In genomic region chr11:47258317-47258902, GRCh38 we compare ENCODE assay signal across 8 cellular contexts. TPM values are rescaled to one million over a fixed set of nuclear protein-coding genes. Genes with fewer than 3 reads are reported as not detected.
DNase-seq lines count a peak whose midpoint lies in the region; ATAC-seq and TF ChIP-seq lines count a peak whose summit lies in the region.

No MANE protein-coding gene starts in this region.

- no peaks in the 10 kb centered on the region for H3K27me3 ChIP-seq in NT2/D1 (ENCODE audit: insufficient read depth, insufficient read length)
- H3K27me3 ChIP-seq in naive thymus-derived CD4-positive, alpha-beta T cell (ENCODE audit: control insufficient read depth in 2 of 2, insufficient read depth in 2 of 2, low read length in 2 of 2): no peaks in the 10 kb centered on the region

- peaks cover 36% of the 10 kb centered on the region for H3K36me3 ChIP-seq in NT2/D1 (ENCODE audit: insufficient read depth, insufficient read length, low read length)
- no peaks in the 10 kb centered on the region for H3K36me3 ChIP-seq in naive thymus-derived CD4-positive, alpha-beta T cell (ENCODE audit: control insufficient read depth in 2 of 3, insufficient read depth in 3 of 3, low read length in 3 of 3)

- peaks cover 31% of the 10 kb centered on the region for H3K4me1 Mint-ChIP-seq in mesothelial cell of epicardium
- H3K4me1 Mint-ChIP-seq in naive thymus-derived CD4-positive, alpha-beta T cell: peaks cover 11 to 22% (median 18%) of the 10 kb centered on the region in 7 donors

- POLR2A ChIA-PET in naive thymus-derived CD4-positive, alpha-beta T cell (lab: Charles Lee): interaction anchor here (0.6 to 2.8 kb wide), 7 partner anchors 10 to 146 kb away, joined by 3 to 20 read pairs (median 9); partner anchors contain the start of genes ACP2 and DDB2

- intact Hi-C loops in naive thymus-derived CD4-positive, alpha-beta T cell (cut with micrococcal nuclease): no loop called here

- peak overlapping the region; percentile 68 for H3K9ac ChIP-seq in NT2/D1 (ENCODE audit: insufficient read length, low read depth)

- no peaks in the 10 kb centered on the region for H3K9me3 Mint-ChIP-seq in mesothelial cell of epicardium
- H3K9me3 Mint-ChIP-seq in naive thymus-derived CD4-positive, alpha-beta T cell: no peaks in the 10 kb centered on the region

- peaks cover 24% of the 10 kb centered on the region for H3K4me1 ChIP-seq in NT2/D1 (ENCODE audit: insufficient read depth, insufficient read length)
- peaks cover 0 to 11% of the 10 kb centered on the region in 2 donors for H3K4me1 ChIP-seq in naive thymus-derived CD4-positive, alpha-beta T cell (ENCODE audit: control insufficient read depth in 2 of 2, insufficient read depth in 2 of 2, low read length in 2 of 2)

- CTCF ChIA-PET in naive thymus-derived CD4-positive, alpha-beta T cell (lab: Charles Lee): interaction anchor here (1.0 to 2.0 kb wide), 5 partner anchors 10 to 80 kb away, joined by 3 to 15 read pairs (median 10); partner anchors contain the start of genes ACP2 and DDB2

- DNase-seq in NT2/D1 (ENCODE audit: low read depth, low spot score) (no peak), coronary artery (ENCODE audit: low spot score) (no peak), mesothelial cell of epicardium (ENCODE audit: low spot score in 2 of 2, unreplicated experiment in 2 of 2) (no peak), NCI-H2196 (lab: John Stamatoyannopoulos, UW; ENCODE audit: unreplicated experiment) (no peak), UCSD-AML1 (lab: John Stamatoyannopoulos, UW; ENCODE audit: unreplicated experiment) (no peak)
- DNase-seq in naive thymus-derived CD4-positive, alpha-beta T cell: no peak

- H3K4me3 Mint-ChIP-seq in mesothelial cell of epicardium: peak overlapping the region; percentile 54
- no peak overlapping the region for H3K4me3 Mint-ChIP-seq in naive thymus-derived CD4-positive, alpha-beta T cell

- no peaks in the 10 kb centered on the region for H3K36me3 Mint-ChIP-seq in mesothelial cell of epicardium
- no peaks in the 10 kb centered on the region for H3K36me3 Mint-ChIP-seq in naive thymus-derived CD4-positive, alpha-beta T cell

- peak overlapping the region; percentile 93 for H3K27ac Mint-ChIP-seq in mesothelial cell of epicardium
- H3K27ac Mint-ChIP-seq in naive thymus-derived CD4-positive, alpha-beta T cell: peak overlapping the region in 2 of 9 donors; percentile 15 to 19

- H3K27ac ChIP-seq in coronary artery (peak overlapping the region; percentile 31 to 81), temporal lobe (ENCODE audit: low read depth, low read length) (peak overlapping the region; percentile 31)
- no peak overlapping the region for H3K27ac ChIP-seq in naive thymus-derived CD4-positive, alpha-beta T cell (ENCODE audit: low read depth, low read length)

- no peaks in the 10 kb centered on the region for H3K27me3 Mint-ChIP-seq in mesothelial cell of epicardium (ENCODE audit: low read depth)
- H3K27me3 Mint-ChIP-seq in naive thymus-derived CD4-positive, alpha-beta T cell: no peaks in the 10 kb centered on the region

- peak overlapping the region; percentile 23 for H3K4me3 ChIP-seq in NT2/D1 (ENCODE audit: insufficient read length, low read depth)
- peak overlapping the region; percentile 59 for H3K4me3 ChIP-seq in coronary artery
- no peak overlapping the region for H3K4me3 ChIP-seq in naive thymus-derived CD4-positive, alpha-beta T cell (ENCODE audit: low read length)

- TF ChIP-seq CTCF in coronary artery (IDR thresholded peaks at IDR 0.05) (no peak), mesothelial cell of epicardium (IDR thresholded peaks at IDR 0.05; ENCODE audit: unreplicated experiment) (no peak)

- ATAC-seq in naive thymus-derived CD4-positive, alpha-beta T cell: no peak
- ATAC-seq in HG03025 (IDR thresholded peaks at IDR 0.05; ENCODE audit: low FRiP score, unreplicated experiment): no peak

- H3K9me3 ChIP-seq in NT2/D1 (ENCODE audit: insufficient read depth, low read length): no peaks in the 10 kb centered on the region
- no peaks in the 10 kb centered on the region for H3K9me3 ChIP-seq in naive thymus-derived CD4-positive, alpha-beta T cell (ENCODE audit: control insufficient read depth in 2 of 3, low read length in 3 of 3)

RNA-seq across cellular contexts. Expression of gene NR1H3, which starts 0.6 kb away (rescaled TPM):
- total RNA-seq in mesothelial cell of epicardium: 25.5 to 28.2 TPM (median 26.5 TPM) in 3 replicates
- total RNA-seq in temporal lobe: 5.7 TPM
- 10 to 100 TPM in 3 of 5 experiments, 1 to 10 TPM in 2; 3.7 to 19.4 (median 10.6) TPM for total RNA-seq in naive thymus-derived CD4-positive, alpha-beta T cell
- polyA plus RNA-seq in naive thymus-derived CD4-positive, alpha-beta T cell: 1 to 10 TPM; 5.2 to 8.3 TPM

RNA-seq across cellular contexts. Expression of gene ACP2, which starts 9.8 kb away (rescaled TPM):
- total RNA-seq in mesothelial cell of epicardium (38.1 to 41.3 TPM (median 39.6 TPM) in 3 replicates), temporal lobe (17.2 TPM)
- 10 to 100 TPM; 17.6 to 38.1 (median 24.3) TPM for total RNA-seq in naive thymus-derived CD4-positive, alpha-beta T cell
- polyA plus RNA-seq in naive thymus-derived CD4-positive, alpha-beta T cell: 10 to 100 TPM in 1 of 2 donors, 1 to 10 TPM in 1; 7.1 to 17.7 TPM

RNA-seq across cellular contexts. Expression of gene MADD, which starts 11.5 kb away (rescaled TPM):
- total RNA-seq in mesothelial cell of epicardium (65.6 to 71.2 TPM (median 65.7 TPM) in 3 replicates), temporal lobe (67.9 TPM)
- total RNA-seq in naive thymus-derived CD4-positive, alpha-beta T cell: 100 to 1,000 TPM in 4 of 5 experiments, 10 to 100 TPM in 1; 99.9 to 150 (median 128) TPM
- polyA plus RNA-seq in naive thymus-derived CD4-positive, alpha-beta T cell: 10 to 100 TPM; 18.7 to 37.3 TPM

RNA-seq across cellular contexts. Expression of gene DDB2, which starts 43.6 kb away (rescaled TPM):
- total RNA-seq in mesothelial cell of epicardium: 42.4 to 49.1 TPM (median 46.7 TPM) in 3 replicates
- total RNA-seq in temporal lobe: 6.6 TPM
- 100 to 1,000 TPM in 2 of 5 experiments, 10 to 100 TPM in 3; 65.4 to 135 (median 93.4) TPM for total RNA-seq in naive thymus-derived CD4-positive, alpha-beta T cell
- 10 to 100 TPM; 32.9 to 35.4 TPM for polyA plus RNA-seq in naive thymus-derived CD4-positive, alpha-beta T cell
